Comparison of ENCODE assay signal across 25 cellular contexts in genomic region chr14:99952039-99952438, GRCh38.
A peak's percentile ranks its signal among the peaks of the same experiment; 100 is the strongest.
DNase-seq lines count a peak whose midpoint lies in the region; ATAC-seq, FAIRE-seq and TF ChIP-seq lines count a peak whose summit lies in the region.
"Had no signal": no experiment of that assay in that cellular context is flagged by ENCODE, and none has a peak within 500 bp of the region (broad histone marks: within the 10 kb centered on the region; RNA-seq: fewer than 3 reads in every experiment).

No MANE protein-coding gene starts in this region.

- no peak overlapping the region for H3K4me3 ChIP-seq in dorsolateral prefrontal cortex
- H3K4me3 ChIP-seq: GM23248 had no signal

- peaks cover 0 to 5% (median 0%) of the 10 kb centered on the region in 45 donors for H3K27me3 ChIP-seq in dorsolateral prefrontal cortex
- H3K27me3 ChIP-seq: BE2C had no signal

- FAIRE-seq in GM12891 (lab: Jason Lieb, UNC) = peak; percentile 31
- FAIRE-seq: GM12892, GM18507, H54 had no signal

- peaks cover 5% of the 10 kb centered on the region; the same call in 1 of the 2 replicates for H3K4me1 Mint-ChIP-seq in WTC11
- H3K4me1 Mint-ChIP-seq in central memory CD8-positive, alpha-beta T cell = peaks cover under 1% of the 10 kb centered on the region

- H3K27me3 Mint-ChIP-seq in WTC11 (ENCODE audit: low read depth) = no peaks in the 10 kb centered on the region; the same call in 1 of the 2 replicates
- no peaks in the 10 kb centered on the region for H3K27me3 Mint-ChIP-seq in central memory CD8-positive, alpha-beta T cell

- POLR2A ChIA-PET in WTC11 (lab: Charles Lee) = no interaction called here

- H3K4me3 Mint-ChIP-seq in WTC11 = no peak overlapping the region
- H3K4me3 Mint-ChIP-seq in central memory CD8-positive, alpha-beta T cell = no peak overlapping the region
- H3K4me3 Mint-ChIP-seq: CD4-positive, CD25-positive, alpha-beta regulatory T cell; CD8-positive, alpha-beta memory T cell; HFFc6 had no signal

- intact Hi-C loops in posterior vena cava (cut with DNase I) = no loop called here
- intact Hi-C loops in dorsolateral prefrontal cortex (cut with DNase I) = no loop called here

- DNase-seq in GM12891 (ENCODE audit: insufficient read length, low spot score) = no peak
- no peak for DNase-seq in WTC11 (ENCODE audit: low spot score)
- no peak for DNase-seq in central memory CD8-positive, alpha-beta T cell (ENCODE audit: low spot score in 2 of 2)
- peak; percentile 13 for DNase-seq in posterior vena cava (ENCODE audit: low spot score)
- no peak for DNase-seq in NCI-H345 treated with DMSO at 0.1 percent for 48 hours (lab: John Stamatoyannopoulos, UW; ENCODE audit: unreplicated experiment)
- no peak for DNase-seq in dorsolateral prefrontal cortex
- DNase-seq: 8988T; BE2C; C1 segment of cervical spinal cord; CD4-positive, CD25-positive, alpha-beta regulatory T cell; CD8-positive, alpha-beta memory T cell; COR-L47; DMS 273 treated with DMSO at 0.1 percent for 48 hours; DMS53; DND-41; EL; GM23248; HCEC 1CT; HFFc6; IMR-90; KBM-7 had no signal

- H3K36me3 Mint-ChIP-seq in WTC11 = peaks cover 6% of the 10 kb centered on the region
- H3K36me3 Mint-ChIP-seq in central memory CD8-positive, alpha-beta T cell (ENCODE audit: insufficient read depth) = no peaks in the 10 kb centered on the region
- H3K36me3 Mint-ChIP-seq: CD4-positive, CD25-positive, alpha-beta regulatory T cell; CD8-positive, alpha-beta memory T cell had no signal

- H3K9me3 Mint-ChIP-seq in WTC11 = no peaks in the 10 kb centered on the region; the same call in 1 of the 2 replicates
- no peaks in the 10 kb centered on the region for H3K9me3 Mint-ChIP-seq in central memory CD8-positive, alpha-beta T cell
- H3K9me3 Mint-ChIP-seq: HFFc6 had no signal

- CTCF ChIA-PET in WTC11 (lab: Charles Lee) = interaction anchor here (1.8 kb wide), 1 partner anchor 14 kb away, joined by 4 read pairs; no protein-coding TSS in a partner anchor

- H3K27ac ChIP-seq in dorsolateral prefrontal cortex = no peak overlapping the region
- H3K27ac ChIP-seq: GM23248 had no signal

- TF ChIP-seq CTCF in WTC11 (IDR thresholded peaks at IDR 0.05) (no peak), dorsolateral prefrontal cortex (IDR thresholded peaks at IDR 0.05 in 54 of 56, conservative IDR thresholded peaks at IDR 0.05 in 2 of 56; ENCODE audit: low read depth in 1 of 56, partially characterized antibody in 56 of 56) (no peak)

- no peak for TF ChIP-seq POLR2A in GM12891 (IDR thresholded peaks at IDR 0.05; ENCODE audit: low read depth, low read length)

- no peak overlapping the region for H3K27ac Mint-ChIP-seq in WTC11
- H3K27ac Mint-ChIP-seq in central memory CD8-positive, alpha-beta T cell (ENCODE audit: low read depth) = no peak overlapping the region
- H3K27ac Mint-ChIP-seq: CD4-positive, CD25-positive, alpha-beta regulatory T cell; HFFc6 had no signal

- ATAC-seq in WTC11 (no peak), HG02678 (IDR thresholded peaks at IDR 0.05; ENCODE audit: unreplicated experiment) (no peak)
- peak; percentile 3 for ATAC-seq in central memory CD8-positive, alpha-beta T cell (replicated peaks; ENCODE audit: extremely low read depth, poor library complexity, severe bottlenecking)

TF ChIP-seq in GM12891, 5 proteins besides CTCF, POLR2A, EP300 and RAD21:
- TF ChIP-seq TAF1 (IDR thresholded peaks at IDR 0.05; ENCODE audit: low read depth, low read length) (no peak), POU2F2 (IDR thresholded peaks at IDR 0.05; ENCODE audit: low read depth, low read length) (no peak), PAX5 (IDR thresholded peaks at IDR 0.05; ENCODE audit: insufficient read depth, low read length, severe bottlenecking) (no peak), POLR2AphosphoS5 (IDR thresholded peaks at IDR 0.05; ENCODE audit: low read depth, low read length) (no peak), SPI1 (IDR thresholded peaks at IDR 0.05; ENCODE audit: low read depth, low read length) (no peak)
TF ChIP-seq in GM12891: peak in this region for 0.

TF ChIP-seq in WTC11, 78 proteins besides CTCF, POLR2A, EP300 and RAD21:
- no peak for TF ChIP-seq MLX (CRISPR knock-in tag; IDR thresholded peaks at IDR 0.05)
- no peak for TF ChIP-seq TCF7 (CRISPR knock-in tag; IDR thresholded peaks at IDR 0.05; ENCODE audit: low read depth)
- TF ChIP-seq ATF3 (CRISPR knock-in tag; conservative IDR thresholded peaks at IDR 0.05) = no peak
- TF ChIP-seq ATF2 (CRISPR knock-in tag; IDR thresholded peaks at IDR 0.05; ENCODE audit: borderline replicate concordance, low read depth) = no peak
- TF ChIP-seq NFE2L1 (CRISPR knock-in tag; IDR thresholded peaks at IDR 0.05) = 0 out of 2 replicates have a peak, but pooled peaks have one; percentile 21
TF ChIP-seq in WTC11: peak in this region for 1.
